In the genomic region with DNA sequence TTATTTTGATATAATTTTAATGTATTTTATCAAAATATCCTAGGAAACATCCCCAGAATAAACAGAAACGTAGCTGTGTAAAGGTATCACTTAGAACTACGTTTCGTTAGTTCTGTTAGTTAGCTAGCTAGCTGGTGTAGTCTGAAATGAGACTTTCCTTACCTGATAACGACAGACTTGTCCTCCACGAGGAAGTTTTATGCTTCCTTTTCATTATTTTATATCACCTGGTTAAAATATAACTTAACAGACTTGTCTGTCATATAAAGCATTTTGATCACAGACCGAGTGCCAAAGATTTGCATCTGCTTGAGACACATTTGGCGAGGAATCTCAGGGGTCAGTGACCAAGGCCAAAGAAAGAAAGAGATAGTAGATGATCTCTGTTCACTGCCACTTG, we compare ENCODE assay signal across 31 cellular contexts.
"Had no signal": no experiment of that assay in that cellular context is flagged by ENCODE, and none has a peak within 500 bp of the region (broad histone marks: within the 10 kb centered on the region; RNA-seq: fewer than 3 reads in every experiment).

No MANE protein-coding gene starts in this region.

- FAIRE-seq: urothelium cell line had no signal

- H3K4me3 Mint-ChIP-seq: naive thymus-derived CD4-positive, alpha-beta T cell; natural killer cell; nephron progenitor cell; neural crest cell; stimulated activated memory B cell treated with anti-CD40 and anti-IgM and Interleukin-4, amounts not matched to agents 10 μg/mL and 1 μg/mL and 100 μg/mL, for 72 hours; stimulated activated naive CD8-positive, alpha-beta T cell treated with anti-CD3 and anti-CD28 coated beads, Interleukin-15, amount 100 ng/mL, for 72 hours had no signal

- H3K27me3 ChIP-seq: ovary, right lobe of liver, sigmoid colon, spleen, suprapubic skin, testis, tibial artery, upper lobe of left lung, vagina had no signal

- ATAC-seq: naive thymus-derived CD4-positive, alpha-beta T cell; natural killer cell; psoas muscle; right cardiac atrium; right lobe of liver; stimulated activated memory B cell treated with anti-CD40 and anti-IgM and Interleukin-4, amounts not matched to agents 10 μg/mL and 1 μg/mL and 100 μg/mL, for 72 hours; stimulated activated naive CD8-positive, alpha-beta T cell treated with anti-CD3 and anti-CD28 coated beads, Interleukin-15, amount 100 ng/mL, for 72 hours; stimulated activated naive CD8-positive, alpha-beta T cell treated with anti-CD3 and anti-CD28 coated beads, Interleukin-15, Interleukin-2, amounts not matched to agents 100 U/mL and 50 U/mL, for 24 hours had no signal

- H3K9me3 ChIP-seq: ovary, psoas muscle, right lobe of liver, sigmoid colon, testis, tibial artery, upper lobe of left lung, vagina had no signal

- H3K36me3 ChIP-seq: ovary, right lobe of liver, sigmoid colon, spleen, suprapubic skin, tibial artery, upper lobe of left lung, vagina had no signal

- H3K9me3 Mint-ChIP-seq: nephron progenitor cell had no signal

- H3K4me1 Mint-ChIP-seq: naive thymus-derived CD4-positive, alpha-beta T cell; natural killer cell; nephron progenitor cell; neural crest cell; stimulated activated memory B cell treated with anti-CD40 and anti-IgM and Interleukin-4, amounts not matched to agents 10 μg/mL and 1 μg/mL and 100 μg/mL, for 72 hours; stimulated activated naive CD8-positive, alpha-beta T cell treated with anti-CD3 and anti-CD28 coated beads, Interleukin-15, amount 100 ng/mL, for 72 hours had no signal

- H3K4me3 ChIP-seq: ovary, psoas muscle, right lobe of liver, sigmoid colon, smooth muscle cell, spleen, suprapubic skin, testis, tibial artery, upper lobe of left lung, vagina had no signal

- H3K36me3 Mint-ChIP-seq: naive thymus-derived CD4-positive, alpha-beta T cell; natural killer cell; stimulated activated memory B cell treated with anti-CD40 and anti-IgM and Interleukin-4, amounts not matched to agents 10 μg/mL and 1 μg/mL and 100 μg/mL, for 72 hours had no signal

- H3K27ac ChIP-seq: ovary, parathyroid adenoma, psoas muscle, right lobe of liver, sigmoid colon, spleen, suprapubic skin, testis, tibial artery, upper lobe of left lung, vagina had no signal

- H3K27ac Mint-ChIP-seq: naive thymus-derived CD4-positive, alpha-beta T cell; natural killer cell; nephron progenitor cell; progenitor cell of endocrine pancreas; stimulated activated memory B cell treated with anti-CD40 and anti-IgM and Interleukin-4, amounts not matched to agents 10 μg/mL and 1 μg/mL and 100 μg/mL, for 72 hours; stimulated activated naive CD8-positive, alpha-beta T cell treated with anti-CD3 and anti-CD28 coated beads, Interleukin-15, amount 100 ng/mL, for 72 hours had no signal

- H3K27me3 Mint-ChIP-seq: naive thymus-derived CD4-positive, alpha-beta T cell; progenitor cell of endocrine pancreas; stimulated activated memory B cell treated with anti-CD40 and anti-IgM and Interleukin-4, amounts not matched to agents 10 μg/mL and 1 μg/mL and 100 μg/mL, for 72 hours; stimulated activated naive CD8-positive, alpha-beta T cell treated with anti-CD3 and anti-CD28 coated beads, Interleukin-15, amount 100 ng/mL, for 72 hours had no signal

- H3K4me1 ChIP-seq: parathyroid adenoma, psoas muscle, right lobe of liver, sigmoid colon, spleen, suprapubic skin, testis, tibial artery, upper lobe of left lung, vagina had no signal

- DNase-seq: naive thymus-derived CD4-positive, alpha-beta T cell; natural killer cell; nephron progenitor cell; occipital lobe; ovary; psoas muscle; right cardiac atrium; right lobe of liver; sigmoid colon; spleen; stimulated activated CD4-positive, alpha-beta T cell treated with anti-CD3 and anti-CD28 coated beads, Interleukin-12 subunit alpha, Interleukin-12 subunit beta, amount 100 ng/mL, for 4 hours; stimulated activated CD4-positive, alpha-beta T cell treated with anti-CD3 and anti-CD28 coated beads, Interleukin-1b, Interleukin-23, amount 100 ng/mL, for 48 hours; stimulated activated CD4-positive, alpha-beta T cell treated with anti-CD3 and anti-CD28 coated beads, Interleukin-4, amount 100 ng/mL, for 1 hour; stimulated activated CD4-positive, alpha-beta T cell treated with anti-CD3 and anti-CD28 coated beads, Interleukin-4, amount 100 ng/mL, for 4 hours; stimulated activated CD8-positive, alpha-beta memory T cell treated with anti-CD3 and anti-CD28 coated beads, Interleukin-4, amount 100 ng/mL, for 48 hours; stimulated activated naive CD4-positive, alpha-beta T cell; stimulated activated naive CD8-positive, alpha-beta T cell treated with anti-CD3 and anti-CD28 coated beads, Interleukin-15, amount 100 ng/mL, for 72 hours; stimulated activated naive CD8-positive, alpha-beta T cell treated with anti-CD3 and anti-CD28 coated beads, Interleukin-15, Interleukin-2, amounts not matched to agents 100 U/mL and 50 U/mL, for 24 hours; substantia nigra; testis; tibial artery; trophoblast cell had no signal
